1 cellular context compared by ENCODE assay signal in genomic region chr2:47080888-47081301, GRCh38.
TF ChIP-seq lines count a peak whose summit lies in the region.

No MANE protein-coding gene starts in this region.

TF ChIP-seq in IMR-90, 13 proteins besides CTCF, POLR2A, EP300 and RAD21 (continued from another document):
- no peak for TF ChIP-seq ELK1 (IDR thresholded peaks at IDR 0.05; ENCODE audit: borderline replicate concordance, low read depth, low read length)
- TF ChIP-seq NFE2L2 (IDR thresholded peaks at IDR 0.05; ENCODE audit: low read depth, low read length) = no peak
- TF ChIP-seq MXI1 (IDR thresholded peaks at IDR 0.05; ENCODE audit: borderline replicate concordance, low read depth, low read length) = no peak
- TF ChIP-seq MAZ (IDR thresholded peaks at IDR 0.05; ENCODE audit: borderline replicate concordance, low read depth, low read length) = no peak
- no peak for TF ChIP-seq FOS (IDR thresholded peaks at IDR 0.05; ENCODE audit: low read depth, low read length)
- no peak for TF ChIP-seq BHLHE40 (IDR thresholded peaks at IDR 0.05; ENCODE audit: low read depth, low read length)
- no peak for TF ChIP-seq SMC3 (IDR thresholded peaks at IDR 0.05; ENCODE audit: low read depth, low read length)
- no peak for TF ChIP-seq RFX5 (IDR thresholded peaks at IDR 0.05; ENCODE audit: low read depth, low read length)
- TF ChIP-seq CEBPB (IDR thresholded peaks at IDR 0.05; ENCODE audit: low read depth, low read length) = no peak
TF ChIP-seq in IMR-90: peak in this region for 0.
